In genomic region chr12:43805857-43806736, GRCh38 we compare ENCODE assay signal across 1 cellular context.
TF ChIP-seq lines count a peak whose summit lies in the region.

TSS of gene TWF1 (minus strand) at chr12:43806317. CDS start at chr12:43806245, 72 bp downstream.

TF ChIP-seq in K562, 482 proteins besides CTCF, POLR2A, EP300 and RAD21 (continued from another document and continues in another):
- no peak for TF ChIP-seq U2AF2 (optimal IDR thresholded peaks at IDR 0.05; ENCODE audit: low read depth, low read length)
- TF ChIP-seq GABPB2 (CRISPR knock-in tag; conservative IDR thresholded peaks at IDR 0.05): no peak
- no peak for TF ChIP-seq ZNF165 (CRISPR knock-in tag; IDR thresholded peaks at IDR 0.05; ENCODE audit: borderline replicate concordance)
- TF ChIP-seq ZNF589 (CRISPR knock-in tag; IDR thresholded peaks at IDR 0.05; ENCODE audit: low read depth): no peak
- TF ChIP-seq ARNT (IDR thresholded peaks at IDR 0.05): no peak
- no peak for TF ChIP-seq ZNF23 (CRISPR knock-in tag; IDR thresholded peaks at IDR 0.05)
- TF ChIP-seq, protein P1, sequence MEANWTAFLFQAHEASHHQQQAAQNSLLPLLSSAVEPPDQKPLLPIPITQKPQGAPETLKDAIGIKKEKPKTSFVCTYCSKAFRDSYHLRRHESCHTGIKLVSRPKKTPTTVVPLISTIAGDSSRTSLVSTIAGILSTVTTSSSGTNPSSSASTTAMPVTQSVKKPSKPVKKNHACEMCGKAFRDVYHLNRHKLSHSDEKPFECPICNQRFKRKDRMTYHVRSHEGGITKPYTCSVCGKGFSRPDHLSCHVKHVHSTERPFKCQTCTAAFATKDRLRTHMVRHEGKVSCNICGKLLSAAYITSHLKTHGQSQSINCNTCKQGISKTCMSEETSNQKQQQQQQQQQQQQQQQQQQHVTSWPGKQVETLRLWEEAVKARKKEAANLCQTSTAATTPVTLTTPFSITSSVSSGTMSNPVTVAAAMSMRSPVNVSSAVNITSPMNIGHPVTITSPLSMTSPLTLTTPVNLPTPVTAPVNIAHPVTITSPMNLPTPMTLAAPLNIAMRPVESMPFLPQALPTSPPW (CRISPR knock-in tag; IDR thresholded peaks at IDR 0.05): peak; percentile 76
- peak in 1 of 2 experiments; percentile 31 for TF ChIP-seq AFF1 (IDR thresholded peaks at IDR 0.05; ENCODE audit: low read depth in 1 of 2, partially characterized antibody in 2 of 2)
- no peak for TF ChIP-seq HDAC8 (tag; IDR thresholded peaks at IDR 0.05)
- TF ChIP-seq CHD4 (IDR thresholded peaks at IDR 0.05; ENCODE audit: insufficient read depth, insufficient replicate concordance, low read depth, low read length, poor library complexity, severe bottlenecking): no peak
- TF ChIP-seq PYGO2 (tag; IDR thresholded peaks at IDR 0.05): no peak
- no peak for TF ChIP-seq FOXJ2 (tag; IDR thresholded peaks at IDR 0.05)
- TF ChIP-seq, protein P2, sequence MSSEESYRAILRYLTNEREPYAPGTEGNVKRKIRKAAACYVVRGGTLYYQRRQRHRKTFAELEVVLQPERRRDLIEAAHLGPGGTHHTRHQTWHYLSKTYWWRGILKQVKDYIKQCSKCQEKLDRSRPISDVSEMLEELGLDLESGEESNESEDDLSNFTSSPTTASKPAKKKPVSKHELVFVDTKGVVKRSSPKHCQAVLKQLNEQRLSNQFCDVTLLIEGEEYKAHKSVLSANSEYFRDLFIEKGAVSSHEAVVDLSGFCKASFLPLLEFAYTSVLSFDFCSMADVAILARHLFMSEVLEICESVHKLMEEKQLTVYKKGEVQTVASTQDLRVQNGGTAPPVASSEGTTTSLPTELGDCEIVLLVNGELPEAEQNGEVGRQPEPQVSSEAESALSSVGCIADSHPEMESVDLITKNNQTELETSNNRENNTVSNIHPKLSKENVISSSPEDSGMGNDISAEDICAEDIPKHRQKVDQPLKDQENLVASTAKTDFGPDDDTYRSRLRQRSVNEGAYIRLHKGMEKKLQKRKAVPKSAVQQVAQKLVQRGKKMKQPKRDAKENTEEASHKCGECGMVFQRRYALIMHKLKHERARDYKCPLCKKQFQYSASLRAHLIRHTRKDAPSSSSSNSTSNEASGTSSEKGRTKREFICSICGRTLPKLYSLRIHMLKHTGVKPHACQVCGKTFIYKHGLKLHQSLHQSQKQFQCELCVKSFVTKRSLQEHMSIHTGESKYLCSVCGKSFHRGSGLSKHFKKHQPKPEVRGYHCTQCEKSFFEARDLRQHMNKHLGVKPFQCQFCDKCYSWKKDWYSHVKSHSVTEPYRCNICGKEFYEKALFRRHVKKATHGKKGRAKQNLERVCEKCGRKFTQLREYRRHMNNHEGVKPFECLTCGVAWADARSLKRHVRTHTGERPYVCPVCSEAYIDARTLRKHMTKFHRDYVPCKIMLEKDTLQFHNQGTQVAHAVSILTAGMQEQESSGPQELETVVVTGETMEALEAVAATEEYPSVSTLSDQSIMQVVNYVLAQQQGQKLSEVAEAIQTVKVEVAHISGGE (CRISPR knock-in tag; IDR thresholded peaks at IDR 0.05): peak in 1 of 3 experiments; percentile 84; a peak in 2 of 6 replicates
- TF ChIP-seq NR2C1 (IDR thresholded peaks at IDR 0.05): no peak
- TF ChIP-seq NR2C1 (tag; IDR thresholded peaks at IDR 0.05): no peak
- TF ChIP-seq POLR2AphosphoS5 (IDR thresholded peaks at IDR 0.05; ENCODE audit: control insufficient read depth, insufficient read depth, low read depth, low read length): peak; percentile 88
- TF ChIP-seq, protein P3, sequence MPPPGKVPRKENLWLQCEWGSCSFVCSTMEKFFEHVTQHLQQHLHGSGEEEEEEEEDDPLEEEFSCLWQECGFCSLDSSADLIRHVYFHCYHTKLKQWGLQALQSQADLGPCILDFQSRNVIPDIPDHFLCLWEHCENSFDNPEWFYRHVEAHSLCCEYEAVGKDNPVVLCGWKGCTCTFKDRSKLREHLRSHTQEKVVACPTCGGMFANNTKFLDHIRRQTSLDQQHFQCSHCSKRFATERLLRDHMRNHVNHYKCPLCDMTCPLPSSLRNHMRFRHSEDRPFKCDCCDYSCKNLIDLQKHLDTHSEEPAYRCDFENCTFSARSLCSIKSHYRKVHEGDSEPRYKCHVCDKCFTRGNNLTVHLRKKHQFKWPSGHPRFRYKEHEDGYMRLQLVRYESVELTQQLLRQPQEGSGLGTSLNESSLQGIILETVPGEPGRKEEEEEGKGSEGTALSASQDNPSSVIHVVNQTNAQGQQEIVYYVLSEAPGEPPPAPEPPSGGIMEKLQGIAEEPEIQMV (tag; conservative IDR thresholded peaks at IDR 0.05; ENCODE audit: low read depth): no peak
- peak; percentile 2 for TF ChIP-seq MEIS2 (IDR thresholded peaks at IDR 0.05; ENCODE audit: partially characterized antibody)
- TF ChIP-seq ILF3 (IDR thresholded peaks at IDR 0.05; ENCODE audit: borderline replicate concordance): peak; percentile 42; the same call in 1 of the 2 replicates
- TF ChIP-seq, protein P4, sequence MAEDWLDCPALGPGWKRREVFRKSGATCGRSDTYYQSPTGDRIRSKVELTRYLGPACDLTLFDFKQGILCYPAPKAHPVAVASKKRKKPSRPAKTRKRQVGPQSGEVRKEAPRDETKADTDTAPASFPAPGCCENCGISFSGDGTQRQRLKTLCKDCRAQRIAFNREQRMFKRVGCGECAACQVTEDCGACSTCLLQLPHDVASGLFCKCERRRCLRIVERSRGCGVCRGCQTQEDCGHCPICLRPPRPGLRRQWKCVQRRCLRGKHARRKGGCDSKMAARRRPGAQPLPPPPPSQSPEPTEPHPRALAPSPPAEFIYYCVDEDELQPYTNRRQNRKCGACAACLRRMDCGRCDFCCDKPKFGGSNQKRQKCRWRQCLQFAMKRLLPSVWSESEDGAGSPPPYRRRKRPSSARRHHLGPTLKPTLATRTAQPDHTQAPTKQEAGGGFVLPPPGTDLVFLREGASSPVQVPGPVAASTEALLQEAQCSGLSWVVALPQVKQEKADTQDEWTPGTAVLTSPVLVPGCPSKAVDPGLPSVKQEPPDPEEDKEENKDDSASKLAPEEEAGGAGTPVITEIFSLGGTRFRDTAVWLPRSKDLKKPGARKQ (CRISPR knock-in tag; IDR thresholded peaks at IDR 0.05): no peak
- no peak for TF ChIP-seq STAT5A (IDR thresholded peaks at IDR 0.05; ENCODE audit: borderline replicate concordance, low read length)
- TF ChIP-seq, protein P5, sequence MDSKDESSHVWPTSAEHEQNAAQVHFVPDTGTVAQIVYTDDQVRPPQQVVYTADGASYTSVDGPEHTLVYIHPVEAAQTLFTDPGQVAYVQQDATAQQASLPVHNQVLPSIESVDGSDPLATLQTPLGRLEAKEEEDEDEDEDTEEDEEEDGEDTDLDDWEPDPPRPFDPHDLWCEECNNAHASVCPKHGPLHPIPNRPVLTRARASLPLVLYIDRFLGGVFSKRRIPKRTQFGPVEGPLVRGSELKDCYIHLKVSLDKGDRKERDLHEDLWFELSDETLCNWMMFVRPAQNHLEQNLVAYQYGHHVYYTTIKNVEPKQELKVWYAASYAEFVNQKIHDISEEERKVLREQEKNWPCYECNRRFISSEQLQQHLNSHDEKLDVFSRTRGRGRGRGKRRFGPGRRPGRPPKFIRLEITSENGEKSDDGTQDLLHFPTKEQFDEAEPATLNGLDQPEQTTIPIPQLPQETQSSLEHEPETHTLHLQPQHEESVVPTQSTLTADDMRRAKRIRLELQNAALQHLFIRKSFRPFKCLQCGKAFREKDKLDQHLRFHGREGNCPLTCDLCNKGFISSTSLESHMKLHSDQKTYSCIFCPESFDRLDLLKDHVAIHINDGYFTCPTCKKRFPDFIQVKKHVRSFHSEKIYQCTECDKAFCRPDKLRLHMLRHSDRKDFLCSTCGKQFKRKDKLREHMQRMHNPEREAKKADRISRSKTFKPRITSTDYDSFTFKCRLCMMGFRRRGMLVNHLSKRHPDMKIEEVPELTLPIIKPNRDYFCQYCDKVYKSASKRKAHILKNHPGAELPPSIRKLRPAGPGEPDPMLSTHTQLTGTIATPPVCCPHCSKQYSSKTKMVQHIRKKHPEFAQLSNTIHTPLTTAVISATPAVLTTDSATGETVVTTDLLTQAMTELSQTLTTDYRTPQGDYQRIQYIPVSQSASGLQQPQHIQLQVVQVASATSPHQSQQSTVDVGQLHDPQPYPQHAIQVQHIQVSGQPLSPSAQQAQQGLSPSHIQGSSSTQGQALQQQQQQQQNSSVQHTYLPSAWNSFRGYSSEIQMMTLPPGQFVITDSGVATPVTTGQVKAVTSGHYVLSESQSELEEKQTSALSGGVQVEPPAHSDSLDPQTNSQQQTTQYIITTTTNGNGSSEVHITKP (IDR thresholded peaks at IDR 0.05; ENCODE audit: partially characterized antibody): peak; percentile 95
- no peak for TF ChIP-seq AFF4 (CRISPR knock-in tag; IDR thresholded peaks at IDR 0.05)
- TF ChIP-seq TBP (optimal IDR thresholded peaks at IDR 0.05; ENCODE audit: low read depth, low read length): peak; percentile 64
- peak; percentile 69; the same call in 1 of the 2 replicates for TF ChIP-seq ETS1 (conservative IDR thresholded peaks at IDR 0.05; ENCODE audit: control insufficient read depth, low read depth, low read length)
- peak in 2 of 3 experiments; percentile 81 to 85 for TF ChIP-seq YY1 (IDR thresholded peaks at IDR 0.05; ENCODE audit: borderline replicate concordance in 1 of 3, control insufficient read depth in 1 of 3, extremely low read depth in 1 of 3, insufficient read depth in 3 of 3, insufficient read length in 1 of 3, insufficient replicate concordance in 2 of 3, low read depth in 1 of 3, low read length in 2 of 3)
- TF ChIP-seq CTBP1 (IDR thresholded peaks at IDR 0.05; ENCODE audit: borderline replicate concordance): peak; percentile 58; the same call in 1 of the 2 replicates
- no peak for TF ChIP-seq FOXA1 (IDR thresholded peaks at IDR 0.05; ENCODE audit: borderline replicate concordance)
- TF ChIP-seq RFX5 (IDR thresholded peaks at IDR 0.05; ENCODE audit: low read depth, low read length): no peak
- TF ChIP-seq ELF2 (CRISPR knock-in tag; IDR thresholded peaks at IDR 0.05): peak; percentile 83; the same call in 1 of the 2 replicates
- TF ChIP-seq, protein P6, sequence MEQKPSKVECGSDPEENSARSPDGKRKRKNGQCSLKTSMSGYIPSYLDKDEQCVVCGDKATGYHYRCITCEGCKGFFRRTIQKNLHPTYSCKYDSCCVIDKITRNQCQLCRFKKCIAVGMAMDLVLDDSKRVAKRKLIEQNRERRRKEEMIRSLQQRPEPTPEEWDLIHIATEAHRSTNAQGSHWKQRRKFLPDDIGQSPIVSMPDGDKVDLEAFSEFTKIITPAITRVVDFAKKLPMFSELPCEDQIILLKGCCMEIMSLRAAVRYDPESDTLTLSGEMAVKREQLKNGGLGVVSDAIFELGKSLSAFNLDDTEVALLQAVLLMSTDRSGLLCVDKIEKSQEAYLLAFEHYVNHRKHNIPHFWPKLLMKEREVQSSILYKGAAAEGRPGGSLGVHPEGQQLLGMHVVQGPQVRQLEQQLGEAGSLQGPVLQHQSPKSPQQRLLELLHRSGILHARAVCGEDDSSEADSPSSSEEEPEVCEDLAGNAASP (IDR thresholded peaks at IDR 0.05): no peak
- TF ChIP-seq TEAD1 (CRISPR knock-in tag; IDR thresholded peaks at IDR 0.05): peak in 1 of 2 experiments; percentile 56; a peak in 1 of 4 replicates
- no peak for TF ChIP-seq YBX1 (IDR thresholded peaks at IDR 0.05)
